In the genomic region with DNA sequence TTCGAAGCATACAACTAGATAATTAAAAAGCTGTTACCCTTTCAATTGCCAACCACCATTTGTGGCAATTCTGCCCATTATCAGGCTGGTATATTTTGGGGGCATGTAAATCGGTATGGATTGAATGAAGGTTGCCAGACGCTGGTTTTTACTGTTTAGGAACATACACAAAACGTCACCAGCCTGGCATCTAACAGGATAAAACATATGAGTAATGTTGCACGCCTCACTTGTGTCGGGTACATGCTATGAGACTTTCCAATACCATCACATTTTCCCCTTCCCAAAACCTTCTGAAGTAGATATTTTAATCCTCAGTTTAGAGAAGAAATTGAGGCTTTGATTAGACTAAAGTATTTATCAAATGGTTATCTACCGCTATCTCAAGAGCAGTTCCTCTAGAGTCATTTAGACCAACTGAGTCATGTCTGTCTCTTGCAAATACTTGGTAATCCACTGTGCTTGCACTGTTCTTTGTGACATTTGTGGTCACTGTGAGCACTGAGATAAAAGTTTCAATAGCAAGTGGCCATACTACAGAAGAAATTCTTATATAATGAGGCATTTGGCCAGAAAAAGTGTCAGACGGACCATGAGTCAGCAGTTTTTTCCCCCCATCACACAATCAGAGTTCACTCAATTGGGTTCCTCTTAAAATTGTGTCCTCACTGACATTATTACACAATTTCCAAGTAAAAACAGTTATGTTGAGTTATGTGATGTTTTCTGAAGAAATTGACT, we compare ENCODE assay signal across 23 cellular contexts.
"Had no signal": no experiment of that assay in that cellular context is flagged by ENCODE, and none has a peak within 500 bp of the region (broad histone marks: within the 10 kb centered on the region; RNA-seq: fewer than 3 reads in every experiment).

No MANE protein-coding gene starts in this region.

- H3K36me3 Mint-ChIP-seq: naive thymus-derived CD4-positive, alpha-beta T cell had no signal

- H3K9me3 ChIP-seq: neutrophil had no signal

- H3K27me3 Mint-ChIP-seq: activated CD4-positive, alpha-beta T cell treated with anti-CD3 and anti-CD28 coated beads for 36 hours; central memory CD8-positive, alpha-beta T cell; naive thymus-derived CD4-positive, alpha-beta T cell had no signal

- H3K27ac Mint-ChIP-seq: activated CD4-positive, alpha-beta T cell treated with anti-CD3 and anti-CD28 coated beads for 36 hours; activated CD8-positive, alpha-beta T cell treated with anti-CD3 and anti-CD28 coated beads, Interleukin-2, amount 10 ng/mL, durations not matched to agents 7 days and 5 days; activated naive CD4-positive, alpha-beta T cell treated with anti-CD3 and anti-CD28 coated beads, Interleukin-2, amount 50 U/mL, for 72 hours; activated T-cell treated with anti-CD3 and anti-CD28 coated beads, Interleukin-2, amount 50 U/mL, for 72 hours; naive thymus-derived CD4-positive, alpha-beta T cell; T-helper 1 cell treated with Interleukin-12 subunit alpha and Interleukin-12 subunit beta and Interleukin-4 antibody, amounts not matched to agents 30 μg/mL and 1 μg/mL, for 36 hours had no signal

- H3K4me3 ChIP-seq: mucosa of descending colon had no signal

- H3K4me1 Mint-ChIP-seq: activated CD4-positive, alpha-beta T cell treated with anti-CD3 and anti-CD28 coated beads for 36 hours; central memory CD8-positive, alpha-beta T cell; naive thymus-derived CD4-positive, alpha-beta T cell had no signal

- H3K4me3 Mint-ChIP-seq: activated CD4-positive, alpha-beta T cell treated with anti-CD3 and anti-CD28 coated beads for 36 hours; activated CD8-positive, alpha-beta T cell treated with anti-CD3 and anti-CD28 coated beads, Interleukin-2, amount 10 ng/mL, durations not matched to agents 7 days and 5 days; activated T-cell treated with anti-CD3 and anti-CD28 coated beads, Interleukin-2, amount 50 U/mL, for 72 hours; central memory CD8-positive, alpha-beta T cell; naive thymus-derived CD4-positive, alpha-beta T cell; T-helper 1 cell treated with Interleukin-12 subunit alpha and Interleukin-12 subunit beta and Interleukin-4 antibody, amounts not matched to agents 30 μg/mL and 1 μg/mL, for 36 hours had no signal

- DNase-seq: activated CD4-positive, alpha-beta T cell treated with anti-CD3 and anti-CD28 coated beads for 36 hours; activated CD8-positive, alpha-beta memory T cell treated with anti-CD3 and anti-CD28 coated beads, Interleukin-2, amount 50 U/mL, for 48 hours; activated CD8-positive, alpha-beta T cell treated with anti-CD3 and anti-CD28 coated beads, Interleukin-2, amount 10 ng/mL, durations not matched to agents 7 days and 5 days; activated gamma-delta T cell; activated T-cell treated with anti-CD3 and anti-CD28 coated beads, Interleukin-2, amount 50 U/mL, for 72 hours; amniotic stem cell; brain microvascular endothelial cell; cortex of kidney; effector CD4-positive, alpha-beta T cell; foreskin fibroblast; hippocampal formation; mucosa of descending colon; naive thymus-derived CD4-positive, alpha-beta T cell; posterior cingulate gyrus; small intestine; stimulated activated CD4-positive, alpha-beta T cell treated with anti-CD3 and anti-CD28 coated beads, Interleukin-4, amount 100 ng/mL, for 4 hours; stimulated activated CD8-positive, alpha-beta memory T cell treated with anti-CD3 and anti-CD28 coated beads, Interleukin-4, amount 100 ng/mL, for 48 hours; stimulated activated naive CD8-positive, alpha-beta T cell treated with anti-CD3 and anti-CD28 coated beads, Interleukin-15, Interleukin-2, amounts not matched to agents 100 U/mL and 50 U/mL, for 24 hours; trophoblast cell had no signal

- H3K27me3 ChIP-seq: brain microvascular endothelial cell, neutrophil had no signal

- H3K36me3 ChIP-seq: brain microvascular endothelial cell, neutrophil had no signal

- H3K27ac ChIP-seq: brain microvascular endothelial cell, neutrophil had no signal
